Comparison of ENCODE assay signal across 27 cellular contexts in the genomic region with DNA sequence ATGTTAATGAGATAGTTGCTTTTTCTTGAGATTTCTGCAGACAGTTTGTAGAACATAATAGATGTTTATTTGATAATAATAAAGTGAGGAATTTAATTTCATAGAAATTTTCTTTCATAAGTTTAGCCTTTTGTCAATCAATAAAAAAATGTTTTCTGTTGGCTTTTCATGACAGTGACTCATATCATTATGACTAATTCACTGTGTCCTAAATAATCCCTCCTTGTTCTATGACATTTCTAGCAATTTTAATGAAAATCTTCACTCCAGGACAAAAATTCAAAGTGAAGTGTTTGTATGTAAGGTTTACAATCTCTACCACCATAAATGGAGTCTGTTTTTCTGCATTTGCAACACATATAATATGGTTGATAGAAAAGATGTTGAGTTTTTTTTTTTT.
DNase-seq lines count a peak whose midpoint lies in the region; ATAC-seq, FAIRE-seq and TF ChIP-seq lines count a peak whose summit lies in the region.
"Had no signal": no experiment of that assay in that cellular context is flagged by ENCODE, and none has a peak within 500 bp of the region (broad histone marks: within the 10 kb centered on the region; RNA-seq: fewer than 3 reads in every experiment).

No MANE protein-coding gene starts in this region.

- no peak overlapping the region for H2AK5ac ChIP-seq in neuronal stem cell (ENCODE audit: low read depth, low read length)

- H2AFZ ChIP-seq in neuronal stem cell (ENCODE audit: low read length) = no peak overlapping the region

- H3K4me3 ChIP-seq in pancreas = no peak overlapping the region
- no peak overlapping the region for H3K4me3 ChIP-seq in neuronal stem cell (ENCODE audit: low read length in 2 of 2)
- H3K4me3 ChIP-seq: adrenal gland, body of pancreas, heart right ventricle, psoas muscle, SJSA1 had no signal

- ATAC-seq in pancreas (no peak), GM18861 (IDR thresholded peaks at IDR 0.05; ENCODE audit: unreplicated experiment) (no peak)
- ATAC-seq: body of pancreas, heart right ventricle, HepG2, left cardiac atrium, Panc1, psoas muscle had no signal

- no peak overlapping the region for H2BK120ac ChIP-seq in neuronal stem cell (ENCODE audit: low read depth, low read length)

- H3K27me3 ChIP-seq in pancreas (no peaks in the 10 kb centered on the region), neuronal stem cell (ENCODE audit: control insufficient read depth in 3 of 3, insufficient read depth in 3 of 3, low read depth in 1 of 3, low read length in 3 of 3) (no peaks in the 10 kb centered on the region)
- H3K27me3 ChIP-seq: adrenal gland, body of pancreas, heart right ventricle, SJSA1 had no signal

- intact Hi-C loops in pancreas (cut with DNase I) = no loop called here

- H3K18ac ChIP-seq in neuronal stem cell (ENCODE audit: low read length) = no peak overlapping the region

- H3K4me1 ChIP-seq in pancreas (peaks cover 0 to 9% (median 4%) of the 10 kb centered on the region in 3 donors), neuronal stem cell (ENCODE audit: control insufficient read depth in 2 of 2, insufficient read depth in 1 of 2, low read depth in 1 of 2, low read length in 2 of 2) (peaks cover 0 to 3% of the 10 kb centered on the region in 2 donors)
- H3K4me1 ChIP-seq: SJSA1 had no signal

- H3K4me2 ChIP-seq in neuronal stem cell (ENCODE audit: insufficient read depth, low read length, poor library complexity, severe bottlenecking) = no peak overlapping the region

- peak; percentile 47 for FAIRE-seq in pancreas (lab: Jason Lieb, UNC)
- FAIRE-seq: HepG2 had no signal

- no peak overlapping the region for H3K23ac ChIP-seq in neuronal stem cell (ENCODE audit: low read depth, low read length, poor library complexity)

- peaks cover 1% of the 10 kb centered on the region for H3K79me1 ChIP-seq in neuronal stem cell (ENCODE audit: low read depth, low read length)

- H3K36me3 ChIP-seq in pancreas = no peaks in the 10 kb centered on the region
- no peaks in the 10 kb centered on the region for H3K36me3 ChIP-seq in neuronal stem cell (replicated peaks in 1 of 2; ENCODE audit: control insufficient read depth in 2 of 2, insufficient read depth in 2 of 2, low read length in 2 of 2)
- H3K36me3 ChIP-seq: adrenal gland had no signal

- no peak overlapping the region for H4K8ac ChIP-seq in neuronal stem cell (ENCODE audit: low read depth, low read length)

- peak; percentile 1 for DNase-seq in DMS53 (lab: John Stamatoyannopoulos, UW)
- no peak for DNase-seq in DMS53 treated with DMSO at 0.1 percent for 48 hours (lab: John Stamatoyannopoulos, UW; ENCODE audit: unreplicated experiment)
- DNase-seq in M059J (ENCODE audit: low read depth) = peak; percentile 41
- DNase-seq in dermis blood vessel endothelial cell = peak; percentile 33
- no peak for DNase-seq in pancreas
- DNase-seq in neuronal stem cell (ENCODE audit: low spot score) = no peak
- no peak for DNase-seq in AML-193 (lab: John Stamatoyannopoulos, UW)
- DNase-seq: activated B cell treated with CpG ODN at 0.5 μM for 24 hours; activated naive CD4-positive, alpha-beta T cell; activated T-cell treated with anti-CD3 and anti-CD28 coated beads, Interleukin-2, amount 50 U/mL, for 72 hours; adrenal gland; body of pancreas; CD4-positive, alpha-beta T cell; heart right ventricle; Kasumi-1; left cardiac atrium; NCI-H1105 treated with DMSO at 0.1 percent for 48 hours; NCI-H2029 treated with DMSO at 0.1 percent for 48 hours; NCI-H526; psoas muscle; T-helper 1 cell had no signal

- H4K91ac ChIP-seq in neuronal stem cell (ENCODE audit: low read depth, low read length, poor library complexity) = no peak overlapping the region

- no peak overlapping the region for H3K9ac ChIP-seq in neuronal stem cell (ENCODE audit: low read depth, low read length, poor library complexity)

- no peak overlapping the region for H2BK15ac ChIP-seq in neuronal stem cell (ENCODE audit: low read length)

- H2BK12ac ChIP-seq in neuronal stem cell (ENCODE audit: low read length) = no peak overlapping the region

- TF ChIP-seq CTCF in pancreas (IDR thresholded peaks at IDR 0.05) = no peak

- H2BK5ac ChIP-seq in neuronal stem cell (ENCODE audit: low read length) = no peak overlapping the region

- no peak overlapping the region for H3K14ac ChIP-seq in neuronal stem cell (ENCODE audit: low read length)

- H3K9me3 ChIP-seq in pancreas (no peaks in the 10 kb centered on the region), neuronal stem cell (replicated peaks in 1 of 2; ENCODE audit: control insufficient read depth in 2 of 2, insufficient read depth in 1 of 2, low read depth in 1 of 2, low read length in 2 of 2) (peaks cover 4 to 14% of the 10 kb centered on the region in 2 donors)
- H3K9me3 ChIP-seq: adrenal gland, body of pancreas, SJSA1 had no signal

- H3K27ac ChIP-seq in pancreas = no peak overlapping the region
- H3K27ac ChIP-seq in neuronal stem cell (replicated peaks; ENCODE audit: low read length) = no peak overlapping the region
- H3K27ac ChIP-seq: 22Rv1, adrenal gland, body of pancreas, epithelial cell of prostate, heart right ventricle, psoas muscle, SJSA1 had no signal

- no peak overlapping the region for H3K4ac ChIP-seq in neuronal stem cell (ENCODE audit: low read length)

Comparison
In these comparisons a context has a peak if more than half of its experiments do, and no peak if none do; other contexts are left out.
1. DNase-seq: peak in DMS53 (single experiment), M059J (single experiment) and dermis blood vessel endothelial cell (single experiment); none in DMS53 treated with DMSO at 0.1 percent for 48 hours (single experiment), pancreas (0 of 6), neuronal stem cell (single experiment) and AML-193 (0 of 2).